ENCODE assay signal across 8 cellular contexts in genomic region chr1:1892079-1892762, GRCh38. TPM values are rescaled to one million over a fixed set of nuclear protein-coding genes. Genes with fewer than 3 reads are reported as not detected.
DNase-seq lines count a peak whose midpoint lies in the region; ATAC-seq, FAIRE-seq and TF ChIP-seq lines count a peak whose summit lies in the region.

No MANE protein-coding gene starts in this region.

- H2BK120ac ChIP-seq in H1 (replicated peaks; ENCODE audit: low read depth, low read length): peak overlapping the region; percentile 90

- H3K4me1 Mint-ChIP-seq in CD4-positive, alpha-beta memory T cell: peaks cover 20 to 59% (median 42%) of the 10 kb centered on the region in 4 donors

- peak overlapping the region; percentile 90 for H2BK5ac ChIP-seq in H1 (ENCODE audit: low read depth, low read length)

- H3K23me2 ChIP-seq in H1 (ENCODE audit: low read depth, low read length): peaks cover 7% of the 10 kb centered on the region; the same call in 1 of the 2 replicates

- in situ Hi-C loops in Panc1 (cut with HindIII; ENCODE audit: low pct_unique_long_range_greater_than_20kb, low sequenced_read_pairs): no loop called here

- peaks cover under 1 to 12% of the 10 kb centered on the region in 2 donors for H3K36me3 Mint-ChIP-seq in CD4-positive, alpha-beta memory T cell

- H3K4me3 Mint-ChIP-seq in CD4-positive, alpha-beta memory T cell: peak overlapping the region; percentile 78 to 95 (median 90)

- H3K9ac ChIP-seq in H1 (replicated peaks in 1 of 4; ENCODE audit: extremely low read depth in 1 of 4, low read depth in 3 of 4, low read length in 3 of 4): peak overlapping the region in 1 of 4 experiments; percentile 7; a peak in 1 of 7 replicates

- no peak overlapping the region for H4K8ac ChIP-seq in H1 (ENCODE audit: extremely low read depth, insufficient read depth, low read length)

- no peak for TF ChIP-seq POLR2A in H1 (IDR thresholded peaks at IDR 0.05; ENCODE audit: control extremely low read depth in 1 of 2, low read depth in 2 of 2, low read length in 2 of 2)

- CTCF ChIA-PET in CD4-positive, alpha-beta memory T cell (lab: Charles Lee; ENCODE audit: partially characterized antibody): interaction anchor here (1.0 to 1.7 kb wide), 3 partner anchors 14 to 113 kb away, joined by 4 to 10 read pairs (median 5); no protein-coding TSS in a partner anchor
- CTCF ChIA-PET in Panc1 (lab: Charles Lee): no interaction called here
- CTCF ChIA-PET in H1 (lab: Charles Lee; ENCODE audit: partially characterized antibody): interaction anchor here (0.6 to 1.6 kb wide), 6 partner anchors 9 to 95 kb away, joined by 3 to 9 read pairs (median 4); no protein-coding TSS in a partner anchor

- TSS peak; percentile 71 for BruUV-seq in Panc1 (replicated peaks; lab: Mats Ljungman, UMichigan)

- POLR2A ChIA-PET in CD4-positive, alpha-beta memory T cell (lab: Charles Lee; ENCODE audit: partially characterized antibody): interaction anchor here (0.6 to 2.4 kb wide), 9 partner anchors 9 to 346 kb away, joined by 3 to 28 read pairs (median 4); no protein-coding TSS in a partner anchor
- POLR2A ChIA-PET in Panc1 (lab: Charles Lee): no interaction called here
- POLR2A ChIA-PET in H1 (lab: Charles Lee; ENCODE audit: partially characterized antibody): interaction anchor here (0.7 to 1.7 kb wide), 8 partner anchors 8 to 180 kb away, joined by 3 to 10 read pairs (median 4); no protein-coding TSS in a partner anchor

- peak overlapping the region; percentile 93 to 99 (median 97) for H3K27ac Mint-ChIP-seq in CD4-positive, alpha-beta memory T cell

- H3K4ac ChIP-seq in H1 (replicated peaks; ENCODE audit: insufficient read length, low read depth, low read length): peak overlapping the region; percentile 99

- ATAC-seq in Panc1 (no peak), GM21423 (IDR thresholded peaks at IDR 0.05; ENCODE audit: unreplicated experiment) (no peak), GM19455 (IDR thresholded peaks at IDR 0.05; ENCODE audit: unreplicated experiment) (no peak)
- no peak for ATAC-seq in activated CD4-positive, CD25-positive, alpha-beta regulatory T cell treated with anti-CD3 and anti-CD28 coated beads, Interleukin-2, amount 50 U/mL, for 24 hours

- intact Hi-C loops in CD4-positive, alpha-beta memory T cell (cut with micrococcal nuclease): loop anchor here (5.0 kb wide), 1 partner anchor 35 kb away; no protein-coding TSS in a partner anchor
- intact Hi-C loops in Panc1 (cut with micrococcal nuclease; ENCODE audit: unreplicated experiment): no loop called here

- H3K27me3 ChIP-seq in CD4-positive, alpha-beta memory T cell (ENCODE audit: insufficient read depth, low read length): no peaks in the 10 kb centered on the region
- H3K27me3 ChIP-seq in Panc1 (ENCODE audit: control insufficient read depth, insufficient read depth, low read length) (no peaks in the 10 kb centered on the region), H1 (replicated peaks in 1 of 4; ENCODE audit: control insufficient read depth in 3 of 4, extremely low read depth in 1 of 4, insufficient read depth in 3 of 4, low read length in 3 of 4) (no peaks in the 10 kb centered on the region; a peak in 3 of 7 replicates), neuron (ENCODE audit: insufficient read depth, low read length) (no peaks in the 10 kb centered on the region)

- no peak for TF ChIP-seq RAD21 in H1 (IDR thresholded peaks at IDR 0.05 in 1 of 2, conservative IDR thresholded peaks at IDR 0.05 in 1 of 2; ENCODE audit: low read depth in 2 of 2, low read length in 2 of 2)

- no peak for FAIRE-seq in H1 (lab: Jason Lieb, UNC)

- H2AFZ ChIP-seq in H1 (ENCODE audit: low read length) (no peak overlapping the region), neuron (ENCODE audit: low read depth, low read length) (no peak overlapping the region)

- DNase-seq in CD4-positive, alpha-beta memory T cell: peak in 1 of 5 donors; percentile 24
- DNase-seq in Panc1 (ENCODE audit: low read depth, low spot score) (no peak), H1 (ENCODE audit: low read depth in 1 of 2, low spot score in 2 of 2) (no peak), DMS 273 treated with DMSO at 0.1 percent for 48 hours (lab: John Stamatoyannopoulos, UW) (no peak)

- no peaks in the 10 kb centered on the region for H3K9me3 ChIP-seq in CD4-positive, alpha-beta memory T cell (ENCODE audit: control insufficient read depth in 1 of 2, low read length in 2 of 2)
- H3K9me3 ChIP-seq in Panc1 (ENCODE audit: control insufficient read depth, insufficient read depth, low read depth, low read length): no peaks in the 10 kb centered on the region
- H3K9me3 ChIP-seq in H1 (ENCODE audit: insufficient read depth in 2 of 2, low read depth in 1 of 2, low read length in 1 of 2): no peaks in the 10 kb centered on the region
- peaks cover 2% of the 10 kb centered on the region for H3K9me3 ChIP-seq in neuron (ENCODE audit: low read length)

- H4K91ac ChIP-seq in H1 (replicated peaks; ENCODE audit: insufficient read length, low read length): peak overlapping the region; percentile 83

- H3K56ac ChIP-seq in H1 (replicated peaks; ENCODE audit: insufficient read length, low read depth, low read length): no peak overlapping the region

- TF ChIP-seq EP300 in H1 (IDR thresholded peaks at IDR 0.05; ENCODE audit: borderline replicate concordance in 1 of 2, low read depth in 2 of 2, low read length in 2 of 2): no peak

- peaks cover 0 to 4% of the 10 kb centered on the region in 2 donors for H3K27me3 Mint-ChIP-seq in CD4-positive, alpha-beta memory T cell

- peak overlapping the region; percentile 76 to 86 for H3K4me2 ChIP-seq in H1 (ENCODE audit: insufficient read depth in 1 of 2, low read depth in 2 of 2, low read length in 2 of 2)

- peak overlapping the region; percentile 1; the same call in 1 of the 2 replicates for H2BK20ac ChIP-seq in H1 (ENCODE audit: low read length)

- peak overlapping the region; percentile 92 for H2AK5ac ChIP-seq in H1 (ENCODE audit: low read depth, low read length)

- H2BK15ac ChIP-seq in H1 (ENCODE audit: low read length): 0 out of 2 replicates have a peak overlapping the region, but pooled peaks have one; percentile 92

- peaks cover 4 to 5% of the 10 kb centered on the region in 2 experiments for H4K20me1 ChIP-seq in H1 (replicated peaks in 1 of 2; ENCODE audit: control insufficient read depth in 1 of 2, insufficient read depth in 2 of 2, low read length in 2 of 2)

- H4K5ac ChIP-seq in H1 (ENCODE audit: insufficient read length, low read depth, low read length): peak overlapping the region; percentile 1

- H3K23ac ChIP-seq in H1 (ENCODE audit: insufficient read length): no peak overlapping the region

- peak overlapping the region; percentile 62; the same call in 1 of the 2 replicates for H2BK12ac ChIP-seq in H1 (ENCODE audit: low read depth, low read length)

- no peaks in the 10 kb centered on the region for H3K36me3 ChIP-seq in CD4-positive, alpha-beta memory T cell (ENCODE audit: insufficient read depth, low read length)
- H3K36me3 ChIP-seq in Panc1 (ENCODE audit: control insufficient read depth, insufficient read depth, low read length) (peaks cover 4% of the 10 kb centered on the region; the same call in 1 of the 2 replicates), H1 (ENCODE audit: control insufficient read depth in 2 of 4, insufficient read depth in 4 of 4, low read length in 3 of 4) (no peaks in the 10 kb centered on the region), neuron (ENCODE audit: insufficient read depth, low read length) (peaks cover 5% of the 10 kb centered on the region)

- peak overlapping the region; percentile 75 for H3K18ac ChIP-seq in H1 (ENCODE audit: extremely low read depth, low read length)

- H3K9me3 Mint-ChIP-seq in CD4-positive, alpha-beta memory T cell: peaks cover 0 to 1% (median 0%) of the 10 kb centered on the region in 8 donors

- 90% methylated on average over 21 of the region's 21 CpGs; no CpG with 5 or more reads in 1 of the 2 experiments for WGBS in H1 (ENCODE audit: extremely low coverage in 1 of 2, insufficient coverage in 1 of 2, insufficient read length in 1 of 2, insufficient replicate concordance in 2 of 2, low coverage in 1 of 2, low lambda C conversion rate in 2 of 2, missing lambda C conversion rate in 1 of 2), 2 experiments

- peak overlapping the region; percentile 91 for H3K27ac ChIP-seq in CD4-positive, alpha-beta memory T cell (ENCODE audit: low read depth, low read length)
- H3K27ac ChIP-seq in Panc1 (ENCODE audit: low read length): peak overlapping the region; percentile 51; the same call in 1 of the 2 replicates
- H3K27ac ChIP-seq in H1 (ENCODE audit: low read depth, low read length): no peak overlapping the region

- peak overlapping the region; percentile 29 to 69 for H3K4me3 ChIP-seq in CD4-positive, alpha-beta memory T cell (ENCODE audit: low read length in 2 of 2)
- H3K4me3 ChIP-seq in Panc1 (ENCODE audit: low read depth in 2 of 2, low read length in 2 of 2) (peak overlapping the region; percentile 57 to 80), H1 (ENCODE audit: extremely low read depth in 1 of 4, insufficient read depth in 2 of 4, low read depth in 3 of 4, low read length in 4 of 4) (peak overlapping the region in 2 of 4 experiments; percentile 65 to 98; a peak in 4 of 8 replicates), neuron (ENCODE audit: low read length) (peak overlapping the region; percentile 92)

- H3K79me2 ChIP-seq in H1 (ENCODE audit: control insufficient read depth in 1 of 2, insufficient read depth in 2 of 2, low read length in 2 of 2): peaks cover 28 to 30% of the 10 kb centered on the region in 2 experiments

- no peak for TF ChIP-seq CTCF in Panc1 (IDR thresholded peaks at IDR 0.05)
- TF ChIP-seq CTCF in H1 (IDR thresholded peaks at IDR 0.05; ENCODE audit: control extremely low read depth in 1 of 3, insufficient read depth in 1 of 3, low read depth in 1 of 3, low read length in 3 of 3): no peak

- H3K14ac ChIP-seq in H1 (ENCODE audit: insufficient read length): peak overlapping the region; percentile 51

- H3K4me1 ChIP-seq in CD4-positive, alpha-beta memory T cell (ENCODE audit: insufficient read depth, low read length): peaks cover 51% of the 10 kb centered on the region
- peaks cover 46% of the 10 kb centered on the region for H3K4me1 ChIP-seq in Panc1 (ENCODE audit: control insufficient read depth, insufficient read depth, low read length)
- peaks cover 0 to 22% (median 16%) of the 10 kb centered on the region in 4 experiments; a peak in 6 of 7 replicates for H3K4me1 ChIP-seq in H1 (replicated peaks in 1 of 4; ENCODE audit: control insufficient read depth in 3 of 4, insufficient read depth in 4 of 4, low read length in 3 of 4)
- peaks cover 28% of the 10 kb centered on the region for H3K4me1 ChIP-seq in neuron (ENCODE audit: insufficient read depth, low read length)

- no peaks in the 10 kb centered on the region; the same call in 1 of the 2 replicates for H3K79me1 ChIP-seq in H1 (ENCODE audit: low read depth, low read length)

RNA-seq across cellular contexts. Expression of gene GNB1, which starts 1.3 kb away (rescaled TPM):
- total RNA-seq in CD4-positive, alpha-beta memory T cell: 100 to 1,000 TPM; 257 to 276 TPM
- 100 to 1,000 TPM in 1 of 2 donors, 10 to 100 TPM in 1; 70.9 to 137 TPM for polyA plus RNA-seq in CD4-positive, alpha-beta memory T cell
- total RNA-seq in Panc1 (2021; ENCODE audit: unreplicated experiment): 499 TPM
- 736 TPM for polyA plus RNA-seq in Panc1 (2012; ENCODE audit: insufficient read length)
- 382 and 394 TPM in 2 replicates for total RNA-seq in H1 (2021; fragmentation: NEBNext Ultra II Directional; extraction: Animal tissue kit (Norgen Biotek cat#: 25700))
- 343 and 372 TPM in 2 replicates for polyA plus RNA-seq in H1 (2011; rRNA removed)
- polyA plus RNA-seq in H1 (2011; cell fraction: cytosol; rRNA removed): 391 TPM
- 286 TPM for polyA plus RNA-seq in H1 (2011; cell fraction: nucleus; rRNA removed)
- 256 to 341 TPM (median 318 TPM) in 4 replicates for polyA plus RNA-seq in H1 (2012, experiment 1 of 2)
- 110 TPM for polyA plus RNA-seq in H1 (2012, experiment 2 of 2)
- polyA plus RNA-seq in H1 (2013, experiment 1 of 2): 180 TPM
- polyA plus RNA-seq in H1 (2013, experiment 2 of 2): 186 TPM
- polyA minus RNA-seq in H1 (2011; rRNA and poly(A)+ RNA removed): 482 and 536 TPM in 2 replicates
- 250 TPM for polyA minus RNA-seq in H1 (2011; cell fraction: cytosol; rRNA and poly(A)+ RNA removed)
- polyA minus RNA-seq in H1 (2011; cell fraction: nucleus; rRNA and poly(A)+ RNA removed): 104 TPM

RNA-seq across cellular contexts. Expression of gene CALML6, which starts 22.8 kb away (rescaled TPM):
- under 1 TPM; 0.44 to 0.78 TPM for total RNA-seq in CD4-positive, alpha-beta memory T cell
- polyA plus RNA-seq in CD4-positive, alpha-beta memory T cell: not detected
- 1.5 TPM for total RNA-seq in Panc1 (2021; ENCODE audit: unreplicated experiment)
- polyA plus RNA-seq in Panc1 (2012; ENCODE audit: insufficient read length): 1.8 TPM
- total RNA-seq in H1 (2021; fragmentation: NEBNext Ultra II Directional; extraction: Animal tissue kit (Norgen Biotek cat#: 25700)): 0.92 and 1.3 TPM in 2 replicates
- polyA plus RNA-seq in H1 (2011; rRNA removed): 0.54 and 0.96 TPM in 2 replicates
- 1.4 TPM for polyA plus RNA-seq in H1 (2011; cell fraction: cytosol; rRNA removed)
- polyA plus RNA-seq in H1 (2011; cell fraction: nucleus; rRNA removed): 4.8 TPM
- polyA plus RNA-seq in H1 (2012, experiment 1 of 2): 1.3 to 1.9 TPM (median 1.7 TPM) in 4 replicates
- 0.84 TPM for polyA plus RNA-seq in H1 (2012, experiment 2 of 2)
- 0.65 TPM for polyA plus RNA-seq in H1 (2013, experiment 1 of 2)
- polyA plus RNA-seq in H1 (2013, experiment 2 of 2): 0.63 TPM
- 0.09 and 0.15 TPM in 2 replicates for polyA minus RNA-seq in H1 (2011; rRNA and poly(A)+ RNA removed)
- polyA minus RNA-seq in H1 (2011; cell fraction: cytosol; rRNA and poly(A)+ RNA removed): not detected
- 1.5 TPM for polyA minus RNA-seq in H1 (2011; cell fraction: nucleus; rRNA and poly(A)+ RNA removed)

RNA-seq across cellular contexts. Expression of gene TMEM52, which starts 26.9 kb away (rescaled TPM):
- under 1 TPM in 1 of 2 experiments, not detected in 1; 0.55 TPM for total RNA-seq in CD4-positive, alpha-beta memory T cell
- not detected for polyA plus RNA-seq in CD4-positive, alpha-beta memory T cell
- 2.5 TPM for total RNA-seq in Panc1 (2021; ENCODE audit: unreplicated experiment)
- 4.1 TPM for polyA plus RNA-seq in Panc1 (2012; ENCODE audit: insufficient read length)
- total RNA-seq in H1 (2021; fragmentation: NEBNext Ultra II Directional; extraction: Animal tissue kit (Norgen Biotek cat#: 25700)): 14.6 and 15.0 TPM in 2 replicates
- polyA plus RNA-seq in H1 (2011; rRNA removed): 30.2 and 46.3 TPM in 2 replicates
- polyA plus RNA-seq in H1 (2011; cell fraction: cytosol; rRNA removed): 20.9 TPM
- 36.1 TPM for polyA plus RNA-seq in H1 (2011; cell fraction: nucleus; rRNA removed)
- polyA plus RNA-seq in H1 (2012, experiment 1 of 2): 8.4 to 15.3 TPM (median 14.6 TPM) in 4 replicates
- polyA plus RNA-seq in H1 (2012, experiment 2 of 2): 15.3 TPM
- 21.5 TPM for polyA plus RNA-seq in H1 (2013, experiment 1 of 2)
- polyA plus RNA-seq in H1 (2013, experiment 2 of 2): 22.3 TPM
- 5.1 and 6.6 TPM in 2 replicates for polyA minus RNA-seq in H1 (2011; rRNA and poly(A)+ RNA removed)
- 6.2 TPM for polyA minus RNA-seq in H1 (2011; cell fraction: cytosol; rRNA and poly(A)+ RNA removed)
- 11.6 TPM for polyA minus RNA-seq in H1 (2011; cell fraction: nucleus; rRNA and poly(A)+ RNA removed)
